In the genomic region with DNA sequence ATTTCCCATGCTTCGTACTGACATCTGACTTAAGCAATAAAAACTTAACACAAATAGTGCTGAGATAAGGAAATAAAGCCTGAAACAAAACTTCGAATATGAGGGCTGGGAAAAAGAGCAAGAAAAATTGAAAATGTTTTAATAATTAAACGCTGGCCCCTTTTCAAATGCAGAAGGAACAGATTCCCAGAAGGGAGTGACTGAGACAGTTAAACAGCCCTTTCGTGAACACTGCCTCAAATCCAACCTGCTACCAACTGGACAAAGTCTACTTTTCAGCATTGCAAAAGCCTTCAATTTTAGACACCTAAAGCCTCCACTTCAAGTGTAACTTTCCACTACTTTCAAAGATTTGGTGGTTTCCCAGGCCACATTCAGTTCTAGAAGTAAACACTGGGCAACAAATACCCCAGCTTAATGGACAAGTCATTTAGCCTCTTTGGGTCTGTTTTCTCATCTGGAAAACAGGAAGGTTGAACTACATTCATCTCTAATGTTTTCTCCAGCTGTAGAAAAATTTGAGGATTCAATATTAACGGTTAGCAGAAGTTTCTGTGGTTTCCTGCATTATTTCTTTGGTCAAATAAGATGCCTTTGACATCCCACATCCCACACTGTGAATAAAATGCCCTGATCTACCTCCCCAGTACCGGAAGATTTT, we compare ENCODE assay signal across 8 cellular contexts. TPM values are rescaled to one million over a fixed set of nuclear protein-coding genes. Genes with fewer than 3 reads are reported as not detected.
DNase-seq lines count a peak whose midpoint lies in the region; ATAC-seq lines count a peak whose summit lies in the region.

No MANE protein-coding gene starts in this region.

- H3K4me3 Mint-ChIP-seq in dendritic cell treated with granulocyte-macrophage colony-stimulating factor and Interleukin-4, amounts not matched to agents 40 ng/mL and 50 ng/mL, for 4 days: peak overlapping the region; percentile 60

- peaks cover 26% of the 10 kb centered on the region for H3K36me3 Mint-ChIP-seq in dendritic cell treated with granulocyte-macrophage colony-stimulating factor and Interleukin-4, amounts not matched to agents 40 ng/mL and 50 ng/mL, for 4 days (ENCODE audit: low read depth)

- intact Hi-C loops in dendritic cell treated with granulocyte-macrophage colony-stimulating factor and Interleukin-4, amounts not matched to agents 40 ng/mL and 50 ng/mL, for 4 days (cut with micrococcal nuclease): loop anchor here (5.0 kb wide), 1 partner anchor 36 kb away; no protein-coding TSS in a partner anchor
- intact Hi-C loops in sciatic nerve (cut with DNase I): no loop called here

- peaks cover 72% of the 10 kb centered on the region for H3K4me1 Mint-ChIP-seq in dendritic cell treated with granulocyte-macrophage colony-stimulating factor and Interleukin-4, amounts not matched to agents 40 ng/mL and 50 ng/mL, for 4 days (ENCODE audit: low read depth)

- no peaks in the 10 kb centered on the region for H3K27me3 Mint-ChIP-seq in dendritic cell treated with granulocyte-macrophage colony-stimulating factor and Interleukin-4, amounts not matched to agents 40 ng/mL and 50 ng/mL, for 4 days

- DNase-seq in LHCN-M2 (ENCODE audit: low read depth) (peak; percentile 41), sciatic nerve (ENCODE audit: low spot score) (no peak), LoVo (ENCODE audit: low spot score) (no peak)

- H3K9me3 Mint-ChIP-seq in dendritic cell treated with granulocyte-macrophage colony-stimulating factor and Interleukin-4, amounts not matched to agents 40 ng/mL and 50 ng/mL, for 4 days: no peaks in the 10 kb centered on the region

- peak overlapping the region; percentile 76 for H3K27ac Mint-ChIP-seq in dendritic cell treated with granulocyte-macrophage colony-stimulating factor and Interleukin-4, amounts not matched to agents 40 ng/mL and 50 ng/mL, for 4 days

- ATAC-seq in GM18517 (IDR thresholded peaks at IDR 0.05; ENCODE audit: unreplicated experiment) (peak; percentile 27), sciatic nerve (peak; percentile 34), GM18909 (IDR thresholded peaks at IDR 0.05; ENCODE audit: poor library complexity, unreplicated experiment) (no peak), GM21528 (IDR thresholded peaks at IDR 0.05; ENCODE audit: low FRiP score, unreplicated experiment) (no peak), GM19397 (IDR thresholded peaks at IDR 0.05; ENCODE audit: unreplicated experiment) (no peak)

RNA-seq across cellular contexts. Expression of gene RFFL, which starts 11.8 kb away (rescaled TPM):
- 14.5 and 16.6 TPM in 2 replicates for total RNA-seq in LHCN-M2 (2014; rRNA removed)
- 7.0 TPM for polyA plus RNA-seq in LHCN-M2 (2012)
- total RNA-seq in sciatic nerve: 23.3 TPM

Comparison
In these comparisons a context has a peak if more than half of its experiments do, and no peak if none do; other contexts are left out.
1. ATAC-seq: peak in GM18517 (single experiment) and sciatic nerve (single experiment); none in GM18909 (single experiment), GM21528 (single experiment) and GM19397 (single experiment).